In the genomic region with DNA sequence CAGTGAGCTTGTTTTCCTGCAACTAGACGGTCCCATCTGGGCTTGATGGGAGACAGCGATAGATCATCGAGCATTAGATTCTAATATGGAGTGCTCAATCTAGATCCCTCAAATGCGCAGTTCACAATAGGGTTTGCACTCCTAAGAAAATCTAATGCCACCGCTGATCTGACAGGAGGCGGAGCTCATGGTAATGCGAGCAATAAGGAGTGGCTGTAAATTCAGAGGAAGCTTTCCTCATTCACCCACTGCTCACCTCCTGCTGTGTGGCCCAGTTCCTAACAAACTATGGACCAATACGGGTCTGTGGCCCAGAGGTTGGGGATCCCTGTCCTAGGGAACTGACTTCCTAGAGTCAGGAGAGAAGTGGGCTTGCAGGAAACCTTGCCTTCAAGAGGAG, we compare ENCODE assay signal across 29 cellular contexts. TPM values are rescaled to one million over a fixed set of nuclear protein-coding genes. Genes with fewer than 3 reads are reported as not detected.
DNase-seq lines count a peak whose midpoint lies in the region; ATAC-seq and TF ChIP-seq lines count a peak whose summit lies in the region.
"Had no signal": no experiment of that assay in that cellular context is flagged by ENCODE, and none has a peak within 500 bp of the region (broad histone marks: within the 10 kb centered on the region; RNA-seq: fewer than 3 reads in every experiment).

No MANE protein-coding gene starts in this region.

- TF ChIP-seq CTCF in neural crest cell (conservative IDR thresholded peaks at IDR 0.05) (no peak), neural progenitor cell (IDR thresholded peaks at IDR 0.05) (no peak)

- no peak overlapping the region for H3K9ac ChIP-seq in neural progenitor cell

- no peak overlapping the region for H2AFZ ChIP-seq in neural progenitor cell (replicated peaks)

- no peaks in the 10 kb centered on the region for H3K27me3 Mint-ChIP-seq in activated CD4-positive, alpha-beta T cell treated with anti-CD3 and anti-CD28 coated beads for 36 hours
- H3K27me3 Mint-ChIP-seq in IgD-negative memory B cell = no peaks in the 10 kb centered on the region
- no peaks in the 10 kb centered on the region for H3K27me3 Mint-ChIP-seq in central memory CD8-positive, alpha-beta T cell
- H3K27me3 Mint-ChIP-seq in neural crest cell (ENCODE audit: low read depth) = no peaks in the 10 kb centered on the region
- H3K27me3 Mint-ChIP-seq in neural progenitor cell (ENCODE audit: insufficient read depth, low read depth) = peaks cover 5% of the 10 kb centered on the region
- H3K27me3 Mint-ChIP-seq: activated CD4-positive, alpha-beta T cell treated with anti-CD3 and anti-CD28 coated beads, Interleukin-2, amount 10 ng/mL, durations not matched to agents 7 days and 5 days; brain; CD4-positive, alpha-beta T cell; T-helper 17 cell had no signal

- peaks cover 13% of the 10 kb centered on the region for H3K4me1 Mint-ChIP-seq in activated CD4-positive, alpha-beta T cell treated with anti-CD3 and anti-CD28 coated beads for 36 hours
- H3K4me1 Mint-ChIP-seq in IgD-negative memory B cell (peaks cover 29 to 36% (median 32%) of the 10 kb centered on the region in 3 donors), neural crest cell (peaks cover 8% of the 10 kb centered on the region), neural progenitor cell (peaks cover 8% of the 10 kb centered on the region)
- peaks cover 50% of the 10 kb centered on the region for H3K4me1 Mint-ChIP-seq in central memory CD8-positive, alpha-beta T cell

- H3F3A ChIP-seq in neural progenitor cell (ENCODE audit: low read depth) = no peaks in the 10 kb centered on the region

- H3K9me3 Mint-ChIP-seq in activated CD4-positive, alpha-beta T cell treated with anti-CD3 and anti-CD28 coated beads for 36 hours (ENCODE audit: low read depth) = no peaks in the 10 kb centered on the region
- H3K9me3 Mint-ChIP-seq in IgD-negative memory B cell (no peaks in the 10 kb centered on the region), neural crest cell (peaks cover 3% of the 10 kb centered on the region), neural progenitor cell (no peaks in the 10 kb centered on the region)
- H3K9me3 Mint-ChIP-seq in central memory CD8-positive, alpha-beta T cell = no peaks in the 10 kb centered on the region
- H3K9me3 Mint-ChIP-seq: activated CD4-positive, alpha-beta T cell treated with anti-CD3 and anti-CD28 coated beads, Interleukin-2, amount 10 ng/mL, durations not matched to agents 7 days and 5 days; CD4-positive, alpha-beta T cell had no signal

- CTCF ChIA-PET in activated CD4-positive, alpha-beta T cell treated with anti-CD3 and anti-CD28 coated beads for 36 hours (lab: Charles Lee) = interaction anchor here (0.5 kb wide), 1 partner anchor 254 kb away, joined by 3 read pairs; no protein-coding TSS in a partner anchor

- POLR2A ChIA-PET in activated CD4-positive, alpha-beta T cell treated with anti-CD3 and anti-CD28 coated beads for 36 hours (lab: Charles Lee) = no interaction called here

- no peaks in the 10 kb centered on the region for H3K79me2 ChIP-seq in neural progenitor cell (ENCODE audit: low read depth)

- H3K27ac Mint-ChIP-seq in activated CD4-positive, alpha-beta T cell treated with anti-CD3 and anti-CD28 coated beads for 36 hours = peak overlapping the region; percentile 67
- H3K27ac Mint-ChIP-seq in IgD-negative memory B cell (peak overlapping the region in 2 of 3 donors; percentile 59 to 88), neural crest cell (ENCODE audit: unreplicated experiment) (peak overlapping the region; percentile 23), neural progenitor cell (no peak overlapping the region)
- peak overlapping the region; percentile 86 for H3K27ac Mint-ChIP-seq in central memory CD8-positive, alpha-beta T cell (ENCODE audit: low read depth)
- H3K27ac Mint-ChIP-seq: activated CD4-positive, alpha-beta T cell treated with anti-CD3 and anti-CD28 coated beads, Interleukin-2, amount 10 ng/mL, durations not matched to agents 7 days and 5 days had no signal

- H3K27me3 ChIP-seq in neural progenitor cell = no peaks in the 10 kb centered on the region
- H3K27me3 ChIP-seq: neutrophil, sigmoid colon, testis had no signal

- DNase-seq in activated CD4-positive, alpha-beta T cell treated with anti-CD3 and anti-CD28 coated beads for 36 hours = no peak
- no peak for DNase-seq in activated CD4-positive, alpha-beta T cell treated with anti-CD3 and anti-CD28 coated beads, Interleukin-2, amount 50 U/mL, for 1 hour
- no peak for DNase-seq in central memory CD8-positive, alpha-beta T cell (ENCODE audit: low spot score in 2 of 2)
- DNase-seq in neural crest cell (ENCODE audit: low read depth, low spot score) (no peak), COR-L47 (lab: John Stamatoyannopoulos, UW) (no peak), neural progenitor cell (ENCODE audit: low spot score) (no peak)
- no peak for DNase-seq in stimulated activated naive CD4-positive, alpha-beta T cell treated with Interleukin-2 at 50 U/mL for 16 hours (lab: John Stamatoyannopoulos, UW)
- DNase-seq: activated CD4-positive, alpha-beta T cell treated with anti-CD3 and anti-CD28 coated beads, Interleukin-2, amount 10 ng/mL, durations not matched to agents 7 days and 5 days; activated CD8-positive, alpha-beta memory T cell treated with anti-CD3 and anti-CD28 coated beads, Interleukin-2, amount 50 U/mL, for 4 hours; activated effector memory CD4-positive, alpha-beta T cell treated with anti-CD3 and anti-CD28 coated beads, Interleukin-2, amount 50 U/mL, for 16 hours; CD4-positive, alpha-beta T cell; GOT3; kidney; mucosa of descending colon; MV-4-11; NCI-H1436 treated with DMSO at 0.1 percent for 48 hours; NCI-H446 treated with DMSO at 0.1 percent for 48 hours; NCI-H82; sigmoid colon; stimulated activated CD4-positive, alpha-beta T cell treated with anti-CD3 and anti-CD28 coated beads, Interleukin-4, amount 100 ng/mL, for 4 hours; stimulated activated naive CD8-positive, alpha-beta T cell treated with anti-CD3 and anti-CD28 coated beads, Interleukin-15, Interleukin-2, amounts not matched to agents 100 U/mL and 50 U/mL, for 24 hours; T-helper 17 cell; testis had no signal

- no peak overlapping the region for H3K4me2 ChIP-seq in neural progenitor cell

- intact Hi-C loops in activated CD4-positive, alpha-beta T cell treated with anti-CD3 and anti-CD28 coated beads for 36 hours (cut with DNase I, micrococcal nuclease) = no loop called here

- no peak for ATAC-seq in activated CD4-positive, alpha-beta T cell treated with anti-CD3 and anti-CD28 coated beads for 36 hours
- no peak for ATAC-seq in central memory CD8-positive, alpha-beta T cell (replicated peaks; ENCODE audit: extremely low read depth, poor library complexity, severe bottlenecking)
- ATAC-seq: mucosa of descending colon; stimulated activated naive CD8-positive, alpha-beta T cell treated with anti-CD3 and anti-CD28 coated beads, Interleukin-15, Interleukin-2, amounts not matched to agents 100 U/mL and 50 U/mL, for 24 hours; T-helper 17 cell had no signal

- H3K9me3 ChIP-seq in neural progenitor cell (ENCODE audit: low read depth) = no peaks in the 10 kb centered on the region
- H3K9me3 ChIP-seq: mucosa of descending colon, neutrophil, prostate gland, sigmoid colon, testis had no signal

- no peaks in the 10 kb centered on the region for H4K20me1 ChIP-seq in neural progenitor cell (ENCODE audit: low read depth)

- H3K4me1 ChIP-seq in neural progenitor cell = no peaks in the 10 kb centered on the region
- H3K4me1 ChIP-seq: prostate gland, sigmoid colon, testis had no signal

- H3K4me3 ChIP-seq in neural progenitor cell = no peak overlapping the region
- H3K4me3 ChIP-seq: mucosa of descending colon, prostate gland, sigmoid colon, SK-N-MC, testis had no signal

- H3K27ac ChIP-seq in neural progenitor cell = no peak overlapping the region
- H3K27ac ChIP-seq: HL-60, neutrophil, prostate gland, sigmoid colon, SK-N-MC, testis had no signal

- H3K36me3 Mint-ChIP-seq in activated CD4-positive, alpha-beta T cell treated with anti-CD3 and anti-CD28 coated beads for 36 hours (ENCODE audit: low read depth) = peaks cover 7% of the 10 kb centered on the region
- H3K36me3 Mint-ChIP-seq in IgD-negative memory B cell (peaks cover 3% of the 10 kb centered on the region), neural crest cell (ENCODE audit: low read depth) (peaks cover 2% of the 10 kb centered on the region), neural progenitor cell (peaks cover 14% of the 10 kb centered on the region)
- H3K36me3 Mint-ChIP-seq in central memory CD8-positive, alpha-beta T cell (ENCODE audit: insufficient read depth) = peaks cover 25% of the 10 kb centered on the region

- no peaks in the 10 kb centered on the region for H3K36me3 ChIP-seq in neural progenitor cell
- H3K36me3 ChIP-seq: neutrophil, prostate gland, sigmoid colon had no signal

- H3K4me3 Mint-ChIP-seq in activated CD4-positive, alpha-beta T cell treated with anti-CD3 and anti-CD28 coated beads for 36 hours = no peak overlapping the region
- H3K4me3 Mint-ChIP-seq in IgD-negative memory B cell (peak overlapping the region in 2 of 4 donors; percentile 5 to 70), neural crest cell (no peak overlapping the region), neural progenitor cell (no peak overlapping the region)
- H3K4me3 Mint-ChIP-seq in central memory CD8-positive, alpha-beta T cell = no peak overlapping the region
- H3K4me3 Mint-ChIP-seq: activated CD4-positive, alpha-beta T cell treated with anti-CD3 and anti-CD28 coated beads, Interleukin-2, amount 10 ng/mL, durations not matched to agents 7 days and 5 days; brain; CD4-positive, alpha-beta T cell; T-helper 17 cell had no signal

RNA-seq across cellular contexts. Expression of a gene that starts 25.3 kb away (rescaled TPM):
- total RNA-seq in activated CD4-positive, alpha-beta T cell treated with anti-CD3 and anti-CD28 coated beads for 36 hours = 100 to 1,000 TPM; 119 to 150 TPM
- polyA plus RNA-seq in IgD-negative memory B cell = 80.0 TPM
- total RNA-seq in neural crest cell (85.1 and 87.5 TPM in 2 replicates), neural progenitor cell (ENCODE audit: low replicate concordance) (99.0 and 150 TPM in 2 replicates)
